21 cellular contexts compared by ENCODE assay signal in the genomic region with DNA sequence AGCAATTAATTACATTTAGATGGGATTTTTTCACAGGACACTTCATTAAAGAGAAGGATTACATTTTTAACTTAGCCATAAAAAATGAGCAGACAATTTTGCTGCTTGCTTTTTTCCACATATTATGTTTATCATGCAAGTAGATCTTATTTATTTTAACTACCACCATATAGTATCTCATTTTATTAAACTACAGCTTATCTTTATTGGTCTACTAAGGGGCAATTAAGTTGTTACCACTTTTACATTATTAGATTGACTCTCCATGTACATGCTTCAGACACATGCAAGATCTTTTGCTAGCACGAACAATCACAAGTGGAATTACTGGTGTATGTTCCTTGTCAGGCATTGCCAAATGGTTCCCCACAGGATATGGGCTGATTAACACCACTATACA.
"Had no signal": no experiment of that assay in that cellular context is flagged by ENCODE, and none has a peak within 500 bp of the region (broad histone marks: within the 10 kb centered on the region; RNA-seq: fewer than 3 reads in every experiment).

No MANE protein-coding gene starts in this region.

- H3K9me3 ChIP-seq: gastrocnemius medialis, stomach, upper lobe of left lung, vagina had no signal

- H3K27ac Mint-ChIP-seq: endodermal cell; immature natural killer cell; naive thymus-derived CD8-positive, alpha-beta T cell had no signal

- H3K4me1 Mint-ChIP-seq: endodermal cell; immature natural killer cell; naive thymus-derived CD8-positive, alpha-beta T cell; neural crest cell had no signal

- H3K9me3 Mint-ChIP-seq: endodermal cell; immature natural killer cell; naive thymus-derived CD8-positive, alpha-beta T cell; neural crest cell had no signal

- H3K27me3 Mint-ChIP-seq: naive thymus-derived CD8-positive, alpha-beta T cell had no signal

- H3K36me3 Mint-ChIP-seq: immature natural killer cell; naive thymus-derived CD8-positive, alpha-beta T cell had no signal

- FAIRE-seq: colon, keratinocyte had no signal

- ATAC-seq: gastrocnemius medialis; left cardiac atrium; naive thymus-derived CD8-positive, alpha-beta T cell; sciatic nerve had no signal

- H3K4me3 Mint-ChIP-seq: endodermal cell; immature natural killer cell; naive thymus-derived CD8-positive, alpha-beta T cell; neural crest cell had no signal

- H3K4me3 ChIP-seq: gastrocnemius medialis, skin epidermis, stomach, upper lobe of left lung, vagina had no signal

- H3K36me3 ChIP-seq: gastrocnemius medialis, stomach, upper lobe of left lung, vagina had no signal

- H3K27ac ChIP-seq: vagina had no signal

- DNase-seq: cerebellar nuclear complex; effector CD4-positive, alpha-beta T cell; endodermal cell; gastrocnemius medialis; glutamatergic neuron; immature natural killer cell; left cardiac atrium; mesendoderm; naive thymus-derived CD8-positive, alpha-beta T cell; posterior cingulate gyrus; stimulated activated CD4-positive, alpha-beta T cell treated with anti-CD3 and anti-CD28 coated beads, Interleukin-12 subunit alpha, Interleukin-12 subunit beta, amount 100 ng/mL, for 4 hours; stimulated activated naive CD4-positive, alpha-beta T cell; stomach; substantia nigra; upper lobe of left lung had no signal

- H3K27me3 ChIP-seq: gastrocnemius medialis, stomach, upper lobe of left lung, vagina had no signal

- H3K4me1 ChIP-seq: upper lobe of left lung, vagina had no signal
